In genomic region chr1:155304558-155305063, GRCh38 we compare ENCODE assay signal across 1 cellular context.
A peak's percentile ranks its signal among the peaks of the same experiment; 100 is the strongest.
TF ChIP-seq lines count a peak whose summit lies in the region.

No MANE protein-coding gene starts in this region.

TF ChIP-seq in HepG2, 621 proteins besides CTCF, POLR2A, EP300 and RAD21 (continued from another document and continues in another):
- 0 out of 2 replicates have a peak, but pooled peaks have one; percentile 31 for TF ChIP-seq SNAPC4 (CRISPR knock-in tag; IDR thresholded peaks at IDR 0.05)
- no peak for TF ChIP-seq KLF12 (CRISPR knock-in tag; IDR thresholded peaks at IDR 0.05; ENCODE audit: borderline replicate concordance)
- TF ChIP-seq PREB (CRISPR knock-in tag; IDR thresholded peaks at IDR 0.05): no peak
- TF ChIP-seq ZBTB43 (CRISPR knock-in tag; conservative IDR thresholded peaks at IDR 0.05): no peak
- TF ChIP-seq ZNF280D (CRISPR knock-in tag; IDR thresholded peaks at IDR 0.05): 0 out of 2 replicates have a peak, but pooled peaks have one; percentile 3
- TF ChIP-seq UBTF (CRISPR knock-in tag; IDR thresholded peaks at IDR 0.05): no peak
- no peak for TF ChIP-seq ZNF180 (CRISPR knock-in tag; IDR thresholded peaks at IDR 0.05; ENCODE audit: borderline replicate concordance, low read depth)
- no peak for TF ChIP-seq ZNF790 (CRISPR knock-in tag; IDR thresholded peaks at IDR 0.05; ENCODE audit: borderline replicate concordance)
- TF ChIP-seq REPIN1 (CRISPR knock-in tag; IDR thresholded peaks at IDR 0.05; ENCODE audit: borderline replicate concordance, low read depth): 0 out of 2 replicates have a peak, but pooled peaks have one; percentile 33
- no peak for TF ChIP-seq ZNF646 (CRISPR knock-in tag; IDR thresholded peaks at IDR 0.05)
- peak; percentile 9; the same call in 1 of the 2 replicates for TF ChIP-seq STAG1 (CRISPR knock-in tag; IDR thresholded peaks at IDR 0.05)
- TF ChIP-seq HOXA5 (CRISPR knock-in tag; IDR thresholded peaks at IDR 0.05): peak; percentile 45; the same call in 1 of the 2 replicates
- no peak for TF ChIP-seq XBP1 (CRISPR knock-in tag; IDR thresholded peaks at IDR 0.05)
- TF ChIP-seq ZNF224 (CRISPR knock-in tag; IDR thresholded peaks at IDR 0.05): no peak
- peak; percentile 51; the same call in 1 of the 2 replicates for TF ChIP-seq PAXIP1 (CRISPR knock-in tag; conservative IDR thresholded peaks at IDR 0.05)
- TF ChIP-seq CBFB (CRISPR knock-in tag; IDR thresholded peaks at IDR 0.05): no peak
- TF ChIP-seq SATB2 (CRISPR knock-in tag; IDR thresholded peaks at IDR 0.05): no peak
- peak; percentile 39 for TF ChIP-seq ZNF574 (CRISPR knock-in tag; IDR thresholded peaks at IDR 0.05)
- 0 out of 2 replicates have a peak, but pooled peaks have one; percentile 20 for TF ChIP-seq ZBTB38 (CRISPR knock-in tag; IDR thresholded peaks at IDR 0.05)
- TF ChIP-seq ZNF784 (CRISPR knock-in tag; IDR thresholded peaks at IDR 0.05; ENCODE audit: borderline replicate concordance): 0 out of 2 replicates have a peak, but pooled peaks have one; percentile 14
- peak; percentile 74 for TF ChIP-seq TAF1 (CRISPR knock-in tag; IDR thresholded peaks at IDR 0.05)
